20 cellular contexts compared by ENCODE assay signal in the genomic region with DNA sequence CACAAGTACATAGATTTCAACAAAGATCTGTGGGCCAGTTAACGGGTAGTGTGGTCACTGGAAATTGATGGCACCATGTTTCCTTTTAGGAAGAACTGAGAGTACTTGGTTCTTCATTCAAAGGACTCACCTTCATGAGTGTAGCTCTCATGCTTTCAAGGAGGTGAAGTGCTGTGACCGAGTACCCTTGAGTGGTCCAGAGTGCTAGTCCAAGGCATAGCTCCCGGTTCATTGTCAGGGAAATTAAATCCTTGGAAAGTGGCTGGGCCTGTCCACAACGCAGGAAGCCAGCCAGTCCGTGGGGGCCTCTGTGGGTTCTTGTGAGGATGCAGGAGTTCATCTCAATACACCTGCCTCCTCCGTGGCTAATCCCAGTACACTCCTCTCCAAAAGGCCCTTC.
"Had no signal": no experiment of that assay in that cellular context is flagged by ENCODE, and none has a peak within 500 bp of the region (broad histone marks: within the 10 kb centered on the region; RNA-seq: fewer than 3 reads in every experiment).

No MANE protein-coding gene starts in this region.

- ATAC-seq: mucosa of descending colon; naive thymus-derived CD4-positive, alpha-beta T cell; natural killer cell treated with Interleukin-12 subunit alpha and Interleukin-12 subunit beta and Interleukin-15 and Interleukin-18, amount 100 ng/mL, for 72 hours; right lobe of liver; stimulated activated memory B cell treated with anti-CD40 and anti-IgM and Interleukin-4, amounts not matched to agents 10 μg/mL and 1 μg/mL and 100 μg/mL, for 72 hours; stimulated activated naive CD8-positive, alpha-beta T cell treated with anti-CD3 and anti-CD28 coated beads, Interleukin-15, amount 100 ng/mL, for 72 hours had no signal

- H3K36me3 ChIP-seq: ovary, right atrium auricular region, right lobe of liver, tibial nerve, vagina had no signal

- H3K27me3 ChIP-seq: hepatocyte, ovary, right atrium auricular region, right lobe of liver, tibial nerve, vagina had no signal

- H3K4me3 ChIP-seq: hepatocyte, mucosa of descending colon, ovary, right atrium auricular region, right lobe of liver, smooth muscle cell, tibial nerve, vagina had no signal

- H3K9me3 ChIP-seq: mucosa of descending colon, ovary, right atrium auricular region, right lobe of liver, vagina had no signal

- H3K27ac ChIP-seq: hepatocyte, ovary, right atrium auricular region, right lobe of liver, tibial nerve, vagina had no signal

- DNase-seq: islet precursor cell; midbrain; mucosa of descending colon; naive thymus-derived CD4-positive, alpha-beta T cell; ovary; right lobe of liver; stimulated activated CD4-positive, alpha-beta T cell treated with anti-CD3 and anti-CD28 coated beads, Interleukin-1b, Interleukin-23, amount 100 ng/mL, for 48 hours; stimulated activated CD4-positive, alpha-beta T cell treated with anti-CD3 and anti-CD28 coated beads, Interleukin-2, amount 100 ng/mL, for 48 hours; stimulated activated CD4-positive, alpha-beta T cell treated with anti-CD3 and anti-CD28 coated beads, Interleukin-4, amount 100 ng/mL, for 4 hours; stimulated activated CD8-positive, alpha-beta memory T cell treated with anti-CD3 and anti-CD28 coated beads, Interleukin-4, amount 100 ng/mL, for 48 hours; stimulated activated naive CD4-positive, alpha-beta T cell treated with Interleukin-2 at 50 U/mL for 16 hours; stimulated activated naive CD8-positive, alpha-beta T cell treated with anti-CD3 and anti-CD28 coated beads, Interleukin-15, amount 100 ng/mL, for 72 hours; substantia nigra had no signal

- H3K4me1 ChIP-seq: right atrium auricular region, right lobe of liver, vagina had no signal
